1 cellular context compared by ENCODE assay signal in genomic region chr5:139670369-139671095, GRCh38.
A peak's percentile ranks its signal among the peaks of the same experiment; 100 is the strongest.
TF ChIP-seq lines count a peak whose summit lies in the region.

No MANE protein-coding gene starts in this region.

TF ChIP-seq in HepG2, 621 proteins besides CTCF, POLR2A, EP300 and RAD21 (continued from another document and continues in another):
- TF ChIP-seq ZBTB39 (CRISPR knock-in tag; IDR thresholded peaks at IDR 0.05): no peak; the same call in 1 of the 2 replicates
- no peak for TF ChIP-seq RARG (CRISPR knock-in tag; IDR thresholded peaks at IDR 0.05; ENCODE audit: low read depth)
- TF ChIP-seq POGZ (CRISPR knock-in tag; IDR thresholded peaks at IDR 0.05): no peak
- TF ChIP-seq TBL1XR1 (IDR thresholded peaks at IDR 0.05; ENCODE audit: borderline replicate concordance, low read length, partially characterized antibody): no peak
- TF ChIP-seq ZEB1 (IDR thresholded peaks at IDR 0.05; ENCODE audit: insufficient replicate concordance, low read depth): no peak
- no peak for TF ChIP-seq CBFB (CRISPR knock-in tag; IDR thresholded peaks at IDR 0.05)
- TF ChIP-seq HNRNPK (IDR thresholded peaks at IDR 0.05; ENCODE audit: low read depth, low read length, poor library complexity, severe bottlenecking): no peak
- TF ChIP-seq ZNF775 (CRISPR knock-in tag; IDR thresholded peaks at IDR 0.05; ENCODE audit: borderline replicate concordance): no peak
- TF ChIP-seq SPEN (CRISPR knock-in tag; IDR thresholded peaks at IDR 0.05; ENCODE audit: low read depth): peak; percentile 59; the same call in 1 of the 2 replicates
- TF ChIP-seq ZNF564 (CRISPR knock-in tag; IDR thresholded peaks at IDR 0.05): no peak
- TF ChIP-seq ZMAT5 (CRISPR knock-in tag; IDR thresholded peaks at IDR 0.05; ENCODE audit: borderline replicate concordance, low read depth): no peak
- TF ChIP-seq BRD4 (CRISPR knock-in tag; IDR thresholded peaks at IDR 0.05): no peak
- TF ChIP-seq KLF15 (CRISPR knock-in tag; IDR thresholded peaks at IDR 0.05; ENCODE audit: borderline replicate concordance): no peak
- no peak for TF ChIP-seq RNF219 (CRISPR knock-in tag; IDR thresholded peaks at IDR 0.05)
- 0 out of 2 replicates have a peak, but pooled peaks have one; percentile 4 for TF ChIP-seq POGK (CRISPR knock-in tag; conservative IDR thresholded peaks at IDR 0.05)
- TF ChIP-seq PRMT3 (CRISPR knock-in tag; IDR thresholded peaks at IDR 0.05; ENCODE audit: borderline replicate concordance, low read depth): no peak
- no peak for TF ChIP-seq IRF1 (CRISPR knock-in tag; IDR thresholded peaks at IDR 0.05; ENCODE audit: low read depth)
- no peak for TF ChIP-seq ZNF44 (CRISPR knock-in tag; IDR thresholded peaks at IDR 0.05)
- no peak for TF ChIP-seq PRDM10 (CRISPR knock-in tag; IDR thresholded peaks at IDR 0.05; ENCODE audit: low read depth)
- no peak for TF ChIP-seq CSRNP1 (CRISPR knock-in tag; IDR thresholded peaks at IDR 0.05)
- TF ChIP-seq CENPX (CRISPR knock-in tag; IDR thresholded peaks at IDR 0.05): no peak
- no peak for TF ChIP-seq HOXD1 (CRISPR knock-in tag; IDR thresholded peaks at IDR 0.05)
- no peak for TF ChIP-seq HNRNPH1 (optimal IDR thresholded peaks at IDR 0.05; ENCODE audit: low read depth, low read length)
- no peak for TF ChIP-seq MAF1 (CRISPR knock-in tag; IDR thresholded peaks at IDR 0.05; ENCODE audit: borderline replicate concordance)
- TF ChIP-seq ZNF292 (CRISPR knock-in tag; IDR thresholded peaks at IDR 0.05; ENCODE audit: borderline replicate concordance, low read depth): no peak
- no peak for TF ChIP-seq SOX6 (IDR thresholded peaks at IDR 0.05)
- 0 out of 2 replicates have a peak, but pooled peaks have one; percentile 10 for TF ChIP-seq SOX6 (CRISPR knock-in tag; IDR thresholded peaks at IDR 0.05)
- no peak for TF ChIP-seq REPIN1 (CRISPR knock-in tag; IDR thresholded peaks at IDR 0.05; ENCODE audit: borderline replicate concordance, low read depth)
- TF ChIP-seq HDAC2 (CRISPR knock-in tag; IDR thresholded peaks at IDR 0.05): no peak
- TF ChIP-seq ZNF782 (CRISPR knock-in tag; IDR thresholded peaks at IDR 0.05; ENCODE audit: borderline replicate concordance): no peak; the same call in 1 of the 2 replicates
- TF ChIP-seq BHLHE40 (IDR thresholded peaks at IDR 0.05; ENCODE audit: low read length): no peak
- TF ChIP-seq ZNF468 (CRISPR knock-in tag; IDR thresholded peaks at IDR 0.05): no peak
- no peak for TF ChIP-seq CENPBD1 (CRISPR knock-in tag; IDR thresholded peaks at IDR 0.05; ENCODE audit: borderline replicate concordance, low read depth)
- TF ChIP-seq MYPOP (CRISPR knock-in tag; IDR thresholded peaks at IDR 0.05): no peak
- TF ChIP-seq ZBTB38 (CRISPR knock-in tag; IDR thresholded peaks at IDR 0.05): peak; percentile 70; the same call in 1 of the 2 replicates
- TF ChIP-seq REL (CRISPR knock-in tag; conservative IDR thresholded peaks at IDR 0.05): no peak
- TF ChIP-seq ESRRA (CRISPR knock-in tag; IDR thresholded peaks at IDR 0.05; ENCODE audit: low read depth): no peak
- TF ChIP-seq ZNF766 (CRISPR knock-in tag; IDR thresholded peaks at IDR 0.05; ENCODE audit: borderline replicate concordance): no peak
- TF ChIP-seq MLX (CRISPR knock-in tag; IDR thresholded peaks at IDR 0.05): no peak
- no peak for TF ChIP-seq NFIC (IDR thresholded peaks at IDR 0.05; ENCODE audit: low read length)
- TF ChIP-seq MED13 (CRISPR knock-in tag; IDR thresholded peaks at IDR 0.05): no peak
- no peak for TF ChIP-seq ZNF343 (CRISPR knock-in tag; IDR thresholded peaks at IDR 0.05)
- TF ChIP-seq IKZF5 (CRISPR knock-in tag; IDR thresholded peaks at IDR 0.05): no peak
- TF ChIP-seq TRAFD1 (CRISPR knock-in tag; IDR thresholded peaks at IDR 0.05; ENCODE audit: borderline replicate concordance): 0 out of 2 replicates have a peak, but pooled peaks have one; percentile 44
- TF ChIP-seq ZNF432 (CRISPR knock-in tag; IDR thresholded peaks at IDR 0.05; ENCODE audit: borderline replicate concordance): no peak
- no peak for TF ChIP-seq SRSF1 (optimal IDR thresholded peaks at IDR 0.05; ENCODE audit: low read depth, low read length)
- TF ChIP-seq TGIF2 (CRISPR knock-in tag; IDR thresholded peaks at IDR 0.05): no peak
- 0 out of 2 replicates have a peak, but pooled peaks have one; percentile 3 for TF ChIP-seq GATAD2A (CRISPR knock-in tag; IDR thresholded peaks at IDR 0.05)
- TF ChIP-seq ZNF282 (IDR thresholded peaks at IDR 0.05; ENCODE audit: partially characterized antibody): no peak
- no peak for TF ChIP-seq ZNF703 (CRISPR knock-in tag; IDR thresholded peaks at IDR 0.05; ENCODE audit: borderline replicate concordance)
